In the genomic region with DNA sequence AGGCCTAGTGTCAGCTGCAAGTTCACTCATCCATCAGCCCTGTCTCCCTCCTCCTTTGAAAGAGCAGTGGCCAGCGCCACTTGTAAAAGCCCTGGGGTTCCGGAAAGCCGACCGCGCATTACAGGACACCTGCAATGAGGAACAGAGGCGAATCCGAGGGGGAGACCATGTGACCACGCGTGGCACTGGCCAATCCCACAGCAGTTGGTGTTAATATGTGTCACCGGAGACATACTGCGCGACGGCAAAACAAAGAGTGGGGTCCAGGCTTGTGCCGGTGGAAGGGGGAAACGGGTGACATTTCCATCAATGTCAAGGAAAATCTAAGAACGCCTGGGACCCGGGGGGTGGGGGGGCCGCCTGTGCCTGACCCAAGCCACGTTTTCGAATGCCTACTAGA, we compare ENCODE assay signal across 16 cellular contexts.
"Had no signal": no experiment of that assay in that cellular context is flagged by ENCODE, and none has a peak within 500 bp of the region (broad histone marks: within the 10 kb centered on the region; RNA-seq: fewer than 3 reads in every experiment).

No MANE protein-coding gene starts in this region.

- H3K4me3 ChIP-seq: ascending aorta, breast epithelium, pancreas, right lobe of liver, tibial nerve had no signal

- FAIRE-seq: pancreas had no signal

- H3K27ac ChIP-seq: ascending aorta, breast epithelium, pancreas, right lobe of liver, tibial nerve, VCaP had no signal

- H3K4me3 Mint-ChIP-seq: activated naive CD4-positive, alpha-beta T cell treated with anti-CD3 and anti-CD28 coated beads, Interleukin-2, amount 50 U/mL, for 24 hours; dendritic cell treated with granulocyte-macrophage colony-stimulating factor and Interleukin-4, amounts not matched to agents 40 ng/mL and 50 ng/mL, for 4 days; naive thymus-derived CD8-positive, alpha-beta T cell had no signal

- ATAC-seq: left cardiac atrium; naive thymus-derived CD8-positive, alpha-beta T cell; pancreas; right lobe of liver had no signal

- H3K9me3 ChIP-seq: ascending aorta, pancreas, right lobe of liver had no signal

- H3K27me3 Mint-ChIP-seq: activated naive CD4-positive, alpha-beta T cell treated with anti-CD3 and anti-CD28 coated beads, Interleukin-2, amount 50 U/mL, for 24 hours; dendritic cell treated with granulocyte-macrophage colony-stimulating factor and Interleukin-4, amounts not matched to agents 40 ng/mL and 50 ng/mL, for 4 days; naive thymus-derived CD8-positive, alpha-beta T cell had no signal

- H3K36me3 Mint-ChIP-seq: activated naive CD4-positive, alpha-beta T cell treated with anti-CD3 and anti-CD28 coated beads, Interleukin-2, amount 50 U/mL, for 24 hours had no signal

- H3K27ac Mint-ChIP-seq: activated naive CD4-positive, alpha-beta T cell treated with anti-CD3 and anti-CD28 coated beads, Interleukin-2, amount 50 U/mL, for 24 hours; dendritic cell treated with granulocyte-macrophage colony-stimulating factor and Interleukin-4, amounts not matched to agents 40 ng/mL and 50 ng/mL, for 4 days; naive thymus-derived CD8-positive, alpha-beta T cell had no signal

- H3K4me1 ChIP-seq: ascending aorta, breast epithelium, pancreas, right lobe of liver, tibial nerve had no signal

- H3K27me3 ChIP-seq: ascending aorta, breast epithelium, pancreas, right lobe of liver, tibial nerve had no signal

- H3K9me3 Mint-ChIP-seq: activated naive CD4-positive, alpha-beta T cell treated with anti-CD3 and anti-CD28 coated beads, Interleukin-2, amount 50 U/mL, for 24 hours had no signal

- H3K36me3 ChIP-seq: ascending aorta, breast epithelium, pancreas, right lobe of liver, tibial nerve had no signal

- DNase-seq: activated CD4-positive, alpha-beta T cell treated with anti-CD3 and anti-CD28 coated beads for 1 hour; activated effector memory CD4-positive, alpha-beta T cell treated with Interleukin-2 at 50 U/mL for 16 hours; cerebellar nuclear complex; effector memory CD4-positive, alpha-beta T cell; left cardiac atrium; stimulated activated naive CD4-positive, alpha-beta T cell; T-helper 1 cell had no signal
